ENCODE assay signal across 22 cellular contexts in genomic region chr2:71254776-71255175, GRCh38. TPM values are rescaled to one million over a fixed set of nuclear protein-coding genes. Genes with fewer than 3 reads are reported as not detected.
A peak's percentile ranks its signal among the peaks of the same experiment; 100 is the strongest.
DNase-seq lines count a peak whose midpoint lies in the region; ATAC-seq, FAIRE-seq and TF ChIP-seq lines count a peak whose summit lies in the region.
"Had no signal": no experiment of that assay in that cellular context is flagged by ENCODE, and none has a peak within 500 bp of the region (broad histone marks: within the 10 kb centered on the region; RNA-seq: fewer than 3 reads in every experiment).

No MANE protein-coding gene starts in this region.

- H3K4me1 ChIP-seq in HepG2 (ENCODE audit: insufficient read depth, low read length) (no peaks in the 10 kb centered on the region), right lobe of liver (no peaks in the 10 kb centered on the region), gastrocnemius medialis (peaks cover 24 to 29% of the 10 kb centered on the region in 2 donors)
- H3K4me1 ChIP-seq: A549 had no signal

- no peak for FAIRE-seq in HepG2 (lab: Jason Lieb, UNC)
- FAIRE-seq: A549, G401.6, GM12892, GM19239, H1 had no signal

- CTCF ChIA-PET in HepG2 (lab: Yijun Ruan, JAX; ENCODE audit: low intra/inter-chr PET ratio, low total read pairs): no interaction called here

- WGBS in HepG2 (ENCODE audit: low lambda C conversion rate): 6% methylated on average over 4 of the region's 4 CpGs
- WGBS in right lobe of liver (ENCODE audit: insufficient coverage, low coverage, low lambda C conversion rate, missing lambda C conversion rate): 82% methylated on average over 3 of the region's 4 CpGs

- no peak for DNase-seq in HepG2 (ENCODE audit: low spot score)
- DNase-seq in right lobe of liver: no peak
- peak; percentile 68 for DNase-seq in SK-N-DZ (ENCODE audit: low spot score)
- DNase-seq in gastrocnemius medialis: no peak
- no peak for DNase-seq in GM13977 (ENCODE audit: low spot score)
- DNase-seq in G401 (ENCODE audit: low spot score): no peak
- DNase-seq: 8988T; ACHN; C1 segment of cervical spinal cord; Calu3; CD4-positive, alpha-beta memory T cell; COR-L47; DMS53; DMS79 treated with DMSO at 0.1 percent for 48 hours; GM23248; H7; HCEC 1CT had no signal

- TF ChIP-seq POLR2A in HepG2 (IDR thresholded peaks at IDR 0.05; ENCODE audit: insufficient read depth in 1 of 2, low read depth in 2 of 2, low read length in 2 of 2) (no peak), right lobe of liver (IDR thresholded peaks at IDR 0.05) (no peak), gastrocnemius medialis (IDR thresholded peaks at IDR 0.05) (no peak)

- TF ChIP-seq EP300 in HepG2 (IDR thresholded peaks at IDR 0.05; ENCODE audit: low read depth in 2 of 2, low read length in 2 of 2): no peak
- no peak for TF ChIP-seq EP300 in HepG2 (CRISPR knock-in tag; IDR thresholded peaks at IDR 0.05; ENCODE audit: borderline replicate concordance)

- no peak for TF ChIP-seq RAD21 in HepG2 (CRISPR knock-in tag; IDR thresholded peaks at IDR 0.05)

- no peak overlapping the region for H2AFZ ChIP-seq in HepG2 (ENCODE audit: low read length)
- H2AFZ ChIP-seq: GM23248 had no signal

- H3K36me3 ChIP-seq in HepG2 (replicated peaks in 1 of 2; ENCODE audit: control insufficient read depth in 1 of 2, insufficient read depth in 2 of 2, low read length in 2 of 2) (no peaks in the 10 kb centered on the region), right lobe of liver (no peaks in the 10 kb centered on the region), gastrocnemius medialis (no peaks in the 10 kb centered on the region)

- H4K20me1 ChIP-seq in HepG2 (ENCODE audit: insufficient read depth, low read length): no peaks in the 10 kb centered on the region

- peaks cover 1 to 20% of the 10 kb centered on the region in 2 experiments; a peak in 3 of 5 replicates for H3K27me3 ChIP-seq in HepG2 (ENCODE audit: control insufficient read depth in 1 of 2, insufficient read depth in 2 of 2, low read length in 2 of 2)
- no peaks in the 10 kb centered on the region for H3K27me3 ChIP-seq in right lobe of liver
- H3K27me3 ChIP-seq in gastrocnemius medialis: no peaks in the 10 kb centered on the region

- in situ Hi-C loops in HepG2 (cut with HindIII; ENCODE audit: extremely low pct_ligation_motif_present, low pct_unique_long_range_greater_than_20kb) (no loop called here), gastrocnemius medialis (cut with MboI; ENCODE audit: low sequenced_read_pairs in 4 of 4) (no loop called here), GM13977 (cut with MboI; ENCODE audit: low pct_unique_long_range_greater_than_20kb, low sequenced_read_pairs, unreplicated experiment) (no loop called here), G401 (cut with HindIII; ENCODE audit: low sequenced_read_pairs) (no loop called here)

- ATAC-seq in HepG2 (no peak), right lobe of liver (no peak), gastrocnemius medialis (no peak)
- ATAC-seq: A549 had no signal

- BruUV-seq in HepG2 (replicated peaks; lab: Mats Ljungman, UMichigan): no TSS peak

- H3K79me2 ChIP-seq in HepG2 (ENCODE audit: insufficient read depth, low read length): no peaks in the 10 kb centered on the region

- H3K9ac ChIP-seq in HepG2 (ENCODE audit: insufficient read depth, low read depth, low read length): no peak overlapping the region
- H3K9ac ChIP-seq: GM23248 had no signal

- POLR2A ChIA-PET in HepG2 (lab: Yijun Ruan, JAX): no interaction called here

- TF ChIP-seq CTCF in HepG2 (CRISPR knock-in tag; IDR thresholded peaks at IDR 0.05): no peak
- TF ChIP-seq CTCF in right lobe of liver (IDR thresholded peaks at IDR 0.05): no peak
- TF ChIP-seq CTCF in gastrocnemius medialis (IDR thresholded peaks at IDR 0.05 in 4 of 5, conservative IDR thresholded peaks at IDR 0.05 in 1 of 5): no peak
- TF ChIP-seq CTCF in GM13977 (IDR thresholded peaks at IDR 0.05; ENCODE audit: extremely low read depth, insufficient read depth, missing control alignments): no peak

- H3K4me2 ChIP-seq in HepG2 (ENCODE audit: low read depth, low read length): no peak overlapping the region
- H3K4me2 ChIP-seq: A549 had no signal

- no peak overlapping the region for H3K4me3 ChIP-seq in HepG2 (replicated peaks in 1 of 3; ENCODE audit: insufficient read depth in 1 of 3, low read depth in 2 of 3, low read length in 3 of 3)
- H3K4me3 ChIP-seq in right lobe of liver: no peak overlapping the region
- no peak overlapping the region for H3K4me3 ChIP-seq in gastrocnemius medialis
- H3K4me3 ChIP-seq: A549, GM23248 had no signal

- H3K27ac ChIP-seq in HepG2 (ENCODE audit: extremely low read length, insufficient read depth, low read length) (no peak overlapping the region), right lobe of liver (no peak overlapping the region), gastrocnemius medialis (peak overlapping the region; percentile 70 to 85 (median 83))
- H3K27ac ChIP-seq: A549, GM23248 had no signal

- H3K9me3 ChIP-seq in HepG2 (ENCODE audit: low read length): no peaks in the 10 kb centered on the region
- no peaks in the 10 kb centered on the region for H3K9me3 ChIP-seq in right lobe of liver
- H3K9me3 ChIP-seq in gastrocnemius medialis: no peaks in the 10 kb centered on the region

- intact Hi-C loops in HepG2 (cut with micrococcal nuclease; ENCODE audit: unreplicated experiment): no loop called here
- intact Hi-C loops in right lobe of liver (cut with DNase I): no loop called here
- intact Hi-C loops in gastrocnemius medialis (cut with DNase I; ENCODE audit: low total_unique reads): no loop called here

TF ChIP-seq in HepG2, 621 proteins besides CTCF, POLR2A, EP300 and RAD21:
- TF ChIP-seq NCOA2 (CRISPR knock-in tag; IDR thresholded peaks at IDR 0.05): no peak
- no peak for TF ChIP-seq ZNF331 (CRISPR knock-in tag; IDR thresholded peaks at IDR 0.05)
- TF ChIP-seq, protein P1, sequence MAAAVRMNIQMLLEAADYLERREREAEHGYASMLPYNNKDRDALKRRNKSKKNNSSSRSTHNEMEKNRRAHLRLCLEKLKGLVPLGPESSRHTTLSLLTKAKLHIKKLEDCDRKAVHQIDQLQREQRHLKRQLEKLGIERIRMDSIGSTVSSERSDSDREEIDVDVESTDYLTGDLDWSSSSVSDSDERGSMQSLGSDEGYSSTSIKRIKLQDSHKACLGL (CRISPR knock-in tag; IDR thresholded peaks at IDR 0.05): no peak
- TF ChIP-seq TSC22D2 (CRISPR knock-in tag; IDR thresholded peaks at IDR 0.05; ENCODE audit: borderline replicate concordance): no peak
- no peak for TF ChIP-seq SNAPC2 (CRISPR knock-in tag; IDR thresholded peaks at IDR 0.05)
- TF ChIP-seq MAFK (conservative IDR thresholded peaks at IDR 0.05 in 1 of 2, IDR thresholded peaks at IDR 0.05 in 1 of 2; ENCODE audit: low read length in 2 of 2): peak; percentile 37 to 45; a peak in 2 of 4 replicates
- no peak for TF ChIP-seq ATAD3A (CRISPR knock-in tag; IDR thresholded peaks at IDR 0.05)
- TF ChIP-seq, protein P2, sequence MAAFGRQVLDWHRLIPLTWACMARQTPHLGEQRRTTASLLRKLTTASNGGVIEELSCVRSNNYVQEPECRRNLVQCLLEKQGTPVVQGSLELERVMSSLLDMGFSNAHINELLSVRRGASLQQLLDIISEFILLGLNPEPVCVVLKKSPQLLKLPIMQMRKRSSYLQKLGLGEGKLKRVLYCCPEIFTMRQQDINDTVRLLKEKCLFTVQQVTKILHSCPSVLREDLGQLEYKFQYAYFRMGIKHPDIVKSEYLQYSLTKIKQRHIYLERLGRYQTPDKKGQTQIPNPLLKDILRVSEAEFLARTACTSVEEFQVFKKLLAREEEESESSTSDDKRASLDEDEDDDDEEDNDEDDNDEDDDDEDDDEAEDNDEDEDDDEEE (CRISPR knock-in tag; IDR thresholded peaks at IDR 0.05): no peak
TF ChIP-seq in HepG2: peak in this region for 1.

RNA-seq across cellular contexts. Expression of gene PAIP2B, which starts 27.9 kb away (rescaled TPM):
- total RNA-seq in HepG2 (2016; rRNA removed; fragmentation: Illumina TruSeq; extraction: Trizol) (0.29 and 0.46 TPM in 2 replicates), right lobe of liver (10 to 100 TPM in 5 of 6 experiments, 1 to 10 TPM in 1; 8.4 to 30.1 (median 15.3) TPM), gastrocnemius medialis (10 to 100 TPM; 14.6 to 32.6 (median 15.9) TPM)
- total RNA-seq in HepG2 (2016; cell fraction: cytosol; rRNA removed; fragmentation: Illumina TruSeq; extraction: Trizol; ENCODE audit: low read depth): under 0.01 TPM in 1 of 2 replicates, not detected in the other
- 0.26 and 0.46 TPM in 2 replicates for total RNA-seq in HepG2 (2016; cell fraction: insoluble cytoplasmic fraction; rRNA removed; fragmentation: Illumina TruSeq; extraction: Trizol)
- 0.12 and 0.17 TPM in 2 replicates for total RNA-seq in HepG2 (2016; cell fraction: membrane; rRNA removed; fragmentation: Illumina TruSeq; extraction: Trizol)
- 0.25 TPM in 2 replicates for total RNA-seq in HepG2 (2016; cell fraction: nucleus; rRNA removed; fragmentation: Illumina TruSeq; extraction: Trizol)
- 0.16 and 0.18 TPM in 2 replicates for polyA plus RNA-seq in HepG2 (2011; rRNA removed)
- 0.08 and 0.21 TPM in 2 replicates for polyA plus RNA-seq in HepG2 (2011; cell fraction: cytosol; rRNA removed)
- 0.08 and 0.24 TPM in 2 replicates for polyA plus RNA-seq in HepG2 (2011; cell fraction: nucleus; rRNA removed)
- 0.31 and 0.78 TPM in 2 replicates for polyA plus RNA-seq in HepG2 (2012)
- polyA plus RNA-seq in HepG2 (2016; cell fraction: cytosol; fragmentation: Illumina TruSeq; extraction: Trizol; ENCODE audit: low read depth): 0.03 and 0.05 TPM in 2 replicates
- polyA plus RNA-seq in HepG2 (2016; cell fraction: insoluble cytoplasmic fraction; fragmentation: Illumina TruSeq; extraction: Trizol; ENCODE audit: low read depth): 0.28 and 0.29 TPM in 2 replicates
- polyA plus RNA-seq in HepG2 (2016; cell fraction: membrane; fragmentation: Illumina TruSeq; extraction: Trizol; ENCODE audit: low read depth): 0.05 and 0.06 TPM in 2 replicates
- 0.26 and 0.29 TPM in 2 replicates for polyA plus RNA-seq in HepG2 (2016; cell fraction: nucleus; fragmentation: Illumina TruSeq; extraction: Trizol; ENCODE audit: insufficient read depth, low read depth)
- 0.02 and 0.14 TPM in 2 replicates for polyA minus RNA-seq in HepG2 (2011; rRNA and poly(A)+ RNA removed; ENCODE audit: low replicate concordance)
- polyA minus RNA-seq in HepG2 (2011; cell fraction: cytosol; rRNA and poly(A)+ RNA removed): 0.18 and 0.30 TPM in 2 replicates
- 0.26 and 0.37 TPM in 2 replicates for polyA minus RNA-seq in HepG2 (2011; cell fraction: nucleus; rRNA and poly(A)+ RNA removed)
- polyA plus RNA-seq in SK-N-DZ (2014; cell fraction: cytosol; rRNA removed): 5.5 and 6.0 TPM in 2 replicates
- polyA plus RNA-seq in SK-N-DZ (2014; cell fraction: nucleus; rRNA removed): 4.2 and 5.3 TPM in 2 replicates
- total RNA-seq in G401 (2014; rRNA removed; shearing (Covaris generic)): 1.1 and 2.4 TPM in 2 replicates

Comparison
In these comparisons a context has a peak if more than half of its experiments do, and no peak if none do; other contexts are left out.
1. H3K27ac ChIP-seq: peak in gastrocnemius medialis (4 of 4); none in HepG2 (single experiment) and right lobe of liver (0 of 3).